8 cellular contexts compared by ENCODE assay signal in the genomic region with DNA sequence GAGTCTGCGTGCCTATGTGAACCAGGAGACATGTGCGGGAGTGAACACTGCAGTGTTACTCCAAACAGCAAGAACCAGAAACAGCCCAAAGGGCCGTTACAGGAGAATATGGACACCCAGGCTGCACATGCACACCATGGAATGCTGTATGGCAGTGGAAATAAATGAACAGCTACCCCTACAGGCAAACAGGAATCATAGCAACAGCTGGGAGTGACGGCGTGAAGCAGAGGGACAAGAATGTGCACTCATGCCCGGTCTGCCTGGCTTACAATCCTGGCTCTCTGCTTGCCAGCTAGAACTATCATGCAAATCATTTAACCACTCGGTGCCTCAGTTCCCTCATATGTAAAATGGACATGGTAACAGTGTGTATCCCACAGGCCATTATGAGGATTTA. TPM values are rescaled to one million over a fixed set of nuclear protein-coding genes. Genes with fewer than 3 reads are reported as not detected.
DNase-seq lines count a peak whose midpoint lies in the region; ATAC-seq and TF ChIP-seq lines count a peak whose summit lies in the region.

No MANE protein-coding gene starts in this region.

- no peaks in the 10 kb centered on the region for H3K79me2 ChIP-seq in hepatocyte

- no peaks in the 10 kb centered on the region for H3K9me3 ChIP-seq in hepatocyte (ENCODE audit: low read depth)
- H3K9me3 ChIP-seq in testis, result no peaks in the 10 kb centered on the region

- H3K27me3 ChIP-seq in hepatocyte, result no peaks in the 10 kb centered on the region
- H3K27me3 ChIP-seq in testis, result no peaks in the 10 kb centered on the region

- H3K36me3 Mint-ChIP-seq in activated B cell treated with CpG ODN at 0.5 μM for 24 hours (ENCODE audit: low read depth), result peaks cover 18% of the 10 kb centered on the region

- POLR2A ChIA-PET in activated B cell treated with CpG ODN at 0.5 μM for 24 hours (lab: Charles Lee), result no interaction called here

- peaks cover 1% of the 10 kb centered on the region for H3K4me1 Mint-ChIP-seq in activated B cell treated with CpG ODN at 0.5 μM for 24 hours

- ATAC-seq in activated B cell treated with CpG ODN at 0.5 μM for 24 hours (ENCODE audit: low read depth) (peak; percentile 34), GM19455 (IDR thresholded peaks at IDR 0.05; ENCODE audit: unreplicated experiment) (no peak)

- H3K27ac ChIP-seq in hepatocyte, result no peak overlapping the region
- no peak overlapping the region for H3K27ac ChIP-seq in testis

- TF ChIP-seq POLR2A in testis (IDR thresholded peaks at IDR 0.05), result no peak

- DNase-seq in Caki2 (ENCODE audit: low read depth), result peak; percentile 32
- DNase-seq in HFF-Myc (ENCODE audit: extremely low read depth, low read depth), result no peak
- no peak for DNase-seq in activated B cell treated with CpG ODN at 0.5 μM for 24 hours
- peak; percentile 38 for DNase-seq in hepatocyte (ENCODE audit: low spot score)
- peak; percentile 27 for DNase-seq in testis
- no peak for DNase-seq in DMS153 (lab: John Stamatoyannopoulos, UW)
- DNase-seq in NCI-H2171 treated with DMSO at 0.1 percent for 48 hours (lab: John Stamatoyannopoulos, UW), result no peak

- no peak overlapping the region for H2AFZ ChIP-seq in hepatocyte

- H3K27ac Mint-ChIP-seq in activated B cell treated with CpG ODN at 0.5 μM for 24 hours, result no peak overlapping the region

- WGBS in hepatocyte (ENCODE audit: low lambda C conversion rate, missing lambda C conversion rate), result 69% methylated on average over 7 of the region's 7 CpGs
- WGBS in testis, 2 donors, result 44% methylated on average over 7 of the region's 7 CpGs; no CpG with 5 or more reads in 1 of the 2 donors

- CTCF ChIA-PET in activated B cell treated with CpG ODN at 0.5 μM for 24 hours (lab: Charles Lee), result interaction anchor here (0.6 kb wide), 1 partner anchor 1561 kb away, joined by 3 read pairs; no protein-coding TSS in a partner anchor

- TF ChIP-seq CTCF in HFF-Myc (IDR thresholded peaks at IDR 0.05; ENCODE audit: low read depth, low read length, missing control alignments) (peak; percentile 41), activated B cell treated with CpG ODN at 0.5 μM for 24 hours (IDR thresholded peaks at IDR 0.05) (no peak), hepatocyte (IDR thresholded peaks at IDR 0.05; ENCODE audit: poor library complexity) (peak; percentile 43), testis (IDR thresholded peaks at IDR 0.05) (peak in 2 of 3 experiments; percentile 22 to 33)

- H3K27me3 Mint-ChIP-seq in activated B cell treated with CpG ODN at 0.5 μM for 24 hours, result no peaks in the 10 kb centered on the region

- H3K4me1 ChIP-seq in hepatocyte (ENCODE audit: insufficient read depth) (no peaks in the 10 kb centered on the region), testis (no peaks in the 10 kb centered on the region)

- H3K36me3 ChIP-seq in hepatocyte (replicated peaks; ENCODE audit: insufficient read depth, low read depth), result no peaks in the 10 kb centered on the region
- H3K36me3 ChIP-seq in testis (ENCODE audit: low read depth, missing control alignments), result no peaks in the 10 kb centered on the region

- no peak overlapping the region for H3K4me3 ChIP-seq in HFF-Myc (replicated peaks; ENCODE audit: low read depth, low read length)
- no peak overlapping the region for H3K4me3 ChIP-seq in hepatocyte
- no peak overlapping the region for H3K4me3 ChIP-seq in testis

- no peaks in the 10 kb centered on the region for H3K9me2 ChIP-seq in hepatocyte (replicated peaks; ENCODE audit: insufficient read depth)

- intact Hi-C loops in activated B cell treated with CpG ODN at 0.5 μM for 24 hours (cut with micrococcal nuclease) (loop anchor here (10.0 kb wide), 1 partner anchor 58 kb away; a partner anchor contains a TSS), testis (cut with DNase I; ENCODE audit: low total_unique reads) (no loop called here)

- H4K20me1 ChIP-seq in hepatocyte (ENCODE audit: insufficient read depth, poor library complexity, severe bottlenecking), result no peaks in the 10 kb centered on the region

- H3K4me2 ChIP-seq in hepatocyte, result no peak overlapping the region

- H3K9me3 Mint-ChIP-seq in activated B cell treated with CpG ODN at 0.5 μM for 24 hours, result no peaks in the 10 kb centered on the region

- no peak overlapping the region for H3K4me3 Mint-ChIP-seq in activated B cell treated with CpG ODN at 0.5 μM for 24 hours

- in situ Hi-C loops in Caki2 (cut with HindIII; ENCODE audit: low pct_unique_long_range_greater_than_20kb, low sequenced_read_pairs), result no loop called here

RNA-seq across cellular contexts. Expression of a gene that starts 16.6 kb away (rescaled TPM):
- total RNA-seq in Caki2 (2014; rRNA removed; shearing (Covaris generic); ENCODE audit: low replicate concordance), result 32.6 and 46.4 TPM in 2 replicates
- 18.7 and 19.6 TPM in 2 replicates for total RNA-seq in activated B cell treated with CpG ODN at 0.5 μM for 24 hours
- total RNA-seq in hepatocyte, result 23.1 and 26.4 TPM in 2 replicates
- 22.5 and 22.7 TPM in 2 replicates for polyA plus RNA-seq in hepatocyte
- 10 to 100 TPM; 19.6 to 24.8 TPM for total RNA-seq in testis
- 17.9 TPM for polyA plus RNA-seq in testis (ENCODE audit: insufficient read depth, low read depth, low replicate concordance)

RNA-seq across cellular contexts. Expression of a gene that starts 27.2 kb away (rescaled TPM):
- 22.3 and 34.1 TPM in 2 replicates for total RNA-seq in Caki2 (2014; rRNA removed; shearing (Covaris generic); ENCODE audit: low replicate concordance)
- 48.8 and 55.8 TPM in 2 replicates for total RNA-seq in activated B cell treated with CpG ODN at 0.5 μM for 24 hours
- total RNA-seq in hepatocyte, result 59.6 and 69.5 TPM in 2 replicates
- 67.7 and 74.7 TPM in 2 replicates for polyA plus RNA-seq in hepatocyte
- 10 to 100 TPM; 43.2 to 52.0 TPM for total RNA-seq in testis
- polyA plus RNA-seq in testis (ENCODE audit: insufficient read depth, low read depth, low replicate concordance), result 27.1 TPM

RNA-seq across cellular contexts. Expression of a gene that starts 33.1 kb away (rescaled TPM):
- total RNA-seq in Caki2 (2014; rRNA removed; shearing (Covaris generic); ENCODE audit: low replicate concordance), result 1.9 and 4.4 TPM in 2 replicates
- total RNA-seq in activated B cell treated with CpG ODN at 0.5 μM for 24 hours (10.6 and 11.6 TPM in 2 replicates), hepatocyte (4.1 and 6.7 TPM in 2 replicates), testis (10 to 100 TPM; 43.7 to 58.7 TPM)
- polyA plus RNA-seq in hepatocyte (59.7 and 76.9 TPM in 2 replicates), testis (ENCODE audit: insufficient read depth, low read depth, low replicate concordance) (60.9 TPM)

RNA-seq across cellular contexts. Expression of a gene that starts 48.1 kb away (rescaled TPM):
- not detected in 2 replicates for total RNA-seq in Caki2 (2014; rRNA removed; shearing (Covaris generic); ENCODE audit: low replicate concordance)
- total RNA-seq in activated B cell treated with CpG ODN at 0.5 μM for 24 hours (7.9 and 8.9 TPM in 2 replicates), hepatocyte (5.1 and 7.0 TPM in 2 replicates), testis (10 to 100 TPM; 11.0 to 11.2 TPM)
- polyA plus RNA-seq in hepatocyte (19.1 and 19.3 TPM in 2 replicates), testis (ENCODE audit: insufficient read depth, low read depth, low replicate concordance) (7.5 TPM)

RNA-seq across cellular contexts. Expression of a gene that starts 55.6 kb away (rescaled TPM):
- 1.7 and 7.6 TPM in 2 replicates for total RNA-seq in Caki2 (2014; rRNA removed; shearing (Covaris generic); ENCODE audit: low replicate concordance)
- total RNA-seq in activated B cell treated with CpG ODN at 0.5 μM for 24 hours (1.2 and 1.5 TPM in 2 replicates), hepatocyte (5.0 and 6.5 TPM in 2 replicates), testis (1 to 10 TPM; 1.1 to 3.1 TPM)
- polyA plus RNA-seq in hepatocyte (7.1 and 13.4 TPM in 2 replicates), testis (ENCODE audit: insufficient read depth, low read depth, low replicate concordance) (0.90 TPM)

Comparison
In these comparisons a context has a peak if more than half of its experiments do, and no peak if none do; other contexts are left out.
1. DNase-seq: peak in Caki2 (single experiment), hepatocyte (single experiment) and testis (single experiment); none in HFF-Myc (single experiment), activated B cell treated with CpG ODN at 0.5 μM for 24 hours (single experiment), DMS153 (single experiment) and NCI-H2171 treated with DMSO at 0.1 percent for 48 hours (single experiment).